In genomic region chr4:112214397-112215264, GRCh38 we compare ENCODE assay signal across 8 cellular contexts. TPM values are rescaled to one million over a fixed set of nuclear protein-coding genes. Genes with fewer than 3 reads are reported as not detected.
DNase-seq lines count a peak whose midpoint lies in the region; ATAC-seq and TF ChIP-seq lines count a peak whose summit lies in the region.

No MANE protein-coding gene starts in this region.

- H3K9me3 Mint-ChIP-seq in neural crest cell = no peaks in the 10 kb centered on the region

- H3K4me3 ChIP-seq in cardiac fibroblast (replicated peaks in 1 of 2; ENCODE audit: low read depth in 2 of 2, low read length in 2 of 2) = no peak overlapping the region

- H3K36me3 Mint-ChIP-seq in neural crest cell (ENCODE audit: low read depth) = no peaks in the 10 kb centered on the region

- no peak for ATAC-seq in GM19452 (IDR thresholded peaks at IDR 0.05; ENCODE audit: unreplicated experiment)

- H3K27me3 Mint-ChIP-seq in neural crest cell (ENCODE audit: low read depth) = no peaks in the 10 kb centered on the region

- no peak overlapping the region for H3K27ac Mint-ChIP-seq in neural crest cell (ENCODE audit: unreplicated experiment)

- DNase-seq in A172 (ENCODE audit: low spot score) = peak; percentile 45
- peak; percentile 68 for DNase-seq in ELR (ENCODE audit: low read depth)
- peak; percentile 39 for DNase-seq in NAMALWA (ENCODE audit: low spot score)
- DNase-seq in cardiac fibroblast (ENCODE audit: low read depth in 2 of 2) = peak; percentile 54 to 64
- DNase-seq in neural crest cell (ENCODE audit: low read depth, low spot score) = no peak
- no peak for DNase-seq in putamen (ENCODE audit: low spot score)
- no peak for DNase-seq in NCI-H226

- peak; percentile 34 for TF ChIP-seq CTCF in cardiac fibroblast (IDR thresholded peaks at IDR 0.05; ENCODE audit: low read depth, low read length)
- peak; percentile 60 for TF ChIP-seq CTCF in neural crest cell (conservative IDR thresholded peaks at IDR 0.05)

- H3K4me3 Mint-ChIP-seq in neural crest cell = no peak overlapping the region

- no peaks in the 10 kb centered on the region for H3K4me1 Mint-ChIP-seq in neural crest cell

RNA-seq across cellular contexts. Expression of gene AP1AR, which starts 17.0 kb away (rescaled TPM):
- total RNA-seq in A172 (2014; rRNA removed; shearing (Covaris generic)) = 23.2 and 32.9 TPM in 2 replicates
- 24.3 and 28.3 TPM in 2 replicates for total RNA-seq in neural crest cell

Comparison
In these comparisons a context has a peak if more than half of its experiments do, and no peak if none do; other contexts are left out.
1. DNase-seq: peak in A172 (single experiment), ELR (single experiment), NAMALWA (single experiment) and cardiac fibroblast (2 of 2); none in neural crest cell (single experiment), putamen (single experiment) and NCI-H226 (single experiment).